ENCODE assay signal across 15 cellular contexts in the genomic region with DNA sequence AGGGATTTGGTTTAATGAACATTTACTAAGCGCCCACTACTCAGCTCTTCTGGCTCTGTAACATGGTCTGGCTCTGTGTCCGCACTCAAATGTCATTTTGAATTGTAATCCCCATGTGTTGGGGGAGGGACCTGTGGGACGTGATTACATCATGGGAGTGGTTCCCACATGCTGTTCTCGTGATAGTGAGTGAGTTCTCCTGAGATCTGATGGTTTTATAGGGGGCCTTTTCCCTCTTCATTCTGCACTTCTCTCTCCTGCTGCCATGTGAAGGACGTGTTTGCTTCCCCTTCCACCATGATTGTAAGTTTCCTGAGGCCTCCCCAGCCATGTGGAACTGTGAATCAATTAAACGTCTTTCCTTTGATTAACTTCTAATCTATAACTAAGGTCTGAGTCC. TPM values are rescaled to one million over a fixed set of nuclear protein-coding genes. Genes with fewer than 3 reads are reported as not detected.
"Had no signal": no experiment of that assay in that cellular context is flagged by ENCODE, and none has a peak within 500 bp of the region (broad histone marks: within the 10 kb centered on the region; RNA-seq: fewer than 3 reads in every experiment).

No MANE protein-coding gene starts in this region.

RNA-seq across cellular contexts. Expression of a gene that starts 12.7 kb away (rescaled TPM):
- total RNA-seq: activated CD4-positive, alpha-beta T cell treated with anti-CD3 and anti-CD28 coated beads for 36 hours; activated CD8-positive, alpha-beta memory T cell treated with anti-CD3 and anti-CD28 coated beads, Interleukin-2, amount 10 ng/mL, durations not matched to agents 7 days and 5 days; activated CD8-positive, alpha-beta T cell treated with anti-CD3 and anti-CD28 coated beads, Interleukin-2, amount 10 ng/mL, durations not matched to agents 7 days and 5 days; activated T-helper 2 cell treated with anti-CD3 and anti-CD28 coated beads, Interferon-gamma antibody, Interleukin-2, Interleukin-4, amounts not matched to agents 10 μg/mL and 5 μg/mL and 100 μg/mL, durations not matched to agents 14 hours and 24 hours and 36 hours; hepatocyte; mononuclear cell; renal cortical epithelial cell had no signal

RNA-seq across cellular contexts. Expression of a gene that starts 22.6 kb away (rescaled TPM):
- total RNA-seq: activated CD4-positive, alpha-beta T cell treated with anti-CD3 and anti-CD28 coated beads for 36 hours; activated CD8-positive, alpha-beta memory T cell treated with anti-CD3 and anti-CD28 coated beads, Interleukin-2, amount 10 ng/mL, durations not matched to agents 7 days and 5 days; activated CD8-positive, alpha-beta T cell treated with anti-CD3 and anti-CD28 coated beads, Interleukin-2, amount 10 ng/mL, durations not matched to agents 7 days and 5 days; activated T-helper 2 cell treated with anti-CD3 and anti-CD28 coated beads, Interferon-gamma antibody, Interleukin-2, Interleukin-4, amounts not matched to agents 10 μg/mL and 5 μg/mL and 100 μg/mL, durations not matched to agents 14 hours and 24 hours and 36 hours; mononuclear cell had no signal

RNA-seq across cellular contexts. Expression of a gene that starts 23.6 kb away (rescaled TPM):
- total RNA-seq: activated CD4-positive, alpha-beta T cell treated with anti-CD3 and anti-CD28 coated beads for 36 hours; activated CD8-positive, alpha-beta memory T cell treated with anti-CD3 and anti-CD28 coated beads, Interleukin-2, amount 10 ng/mL, durations not matched to agents 7 days and 5 days; activated CD8-positive, alpha-beta T cell treated with anti-CD3 and anti-CD28 coated beads, Interleukin-2, amount 10 ng/mL, durations not matched to agents 7 days and 5 days; activated T-helper 2 cell treated with anti-CD3 and anti-CD28 coated beads, Interferon-gamma antibody, Interleukin-2, Interleukin-4, amounts not matched to agents 10 μg/mL and 5 μg/mL and 100 μg/mL, durations not matched to agents 14 hours and 24 hours and 36 hours had no signal

RNA-seq across cellular contexts. Expression of a gene that starts 39.1 kb away (rescaled TPM):
- total RNA-seq: activated CD4-positive, alpha-beta T cell treated with anti-CD3 and anti-CD28 coated beads for 36 hours; activated CD8-positive, alpha-beta memory T cell treated with anti-CD3 and anti-CD28 coated beads, Interleukin-2, amount 10 ng/mL, durations not matched to agents 7 days and 5 days; activated CD8-positive, alpha-beta T cell treated with anti-CD3 and anti-CD28 coated beads, Interleukin-2, amount 10 ng/mL, durations not matched to agents 7 days and 5 days; activated T-helper 2 cell treated with anti-CD3 and anti-CD28 coated beads, Interferon-gamma antibody, Interleukin-2, Interleukin-4, amounts not matched to agents 10 μg/mL and 5 μg/mL and 100 μg/mL, durations not matched to agents 14 hours and 24 hours and 36 hours; colonic mucosa; epithelial cell of proximal tubule; hepatocyte; left colon; lung; mononuclear cell; osteoblast; posterior vena cava; renal cortical epithelial cell; stomach; temporal lobe had no signal
